1 cellular context compared by ENCODE assay signal in genomic region chr14:104286086-104286485, GRCh38.
TF ChIP-seq lines count a peak whose summit lies in the region.

No MANE protein-coding gene starts in this region.

TF ChIP-seq in H1, 55 proteins besides CTCF, POLR2A, EP300 and RAD21:
- TF ChIP-seq CHD7 (IDR thresholded peaks at IDR 0.05; ENCODE audit: insufficient replicate concordance, low read length) = no peak
- no peak for TF ChIP-seq SP2 (IDR thresholded peaks at IDR 0.05; ENCODE audit: low read length)
- TF ChIP-seq NANOG (IDR thresholded peaks at IDR 0.05; ENCODE audit: insufficient read depth, low read depth, low read length, poor library complexity, severe bottlenecking) = no peak
- TF ChIP-seq, protein P1, sequence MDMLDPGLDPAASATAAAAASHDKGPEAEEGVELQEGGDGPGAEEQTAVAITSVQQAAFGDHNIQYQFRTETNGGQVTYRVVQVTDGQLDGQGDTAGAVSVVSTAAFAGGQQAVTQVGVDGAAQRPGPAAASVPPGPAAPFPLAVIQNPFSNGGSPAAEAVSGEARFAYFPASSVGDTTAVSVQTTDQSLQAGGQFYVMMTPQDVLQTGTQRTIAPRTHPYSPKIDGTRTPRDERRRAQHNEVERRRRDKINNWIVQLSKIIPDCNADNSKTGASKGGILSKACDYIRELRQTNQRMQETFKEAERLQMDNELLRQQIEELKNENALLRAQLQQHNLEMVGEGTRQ (IDR thresholded peaks at IDR 0.05; ENCODE audit: low read length) = no peak
- TF ChIP-seq TBP (IDR thresholded peaks at IDR 0.05; ENCODE audit: low read depth, low read length) = no peak
- no peak for TF ChIP-seq TEAD4 (IDR thresholded peaks at IDR 0.05; ENCODE audit: low read depth, low read length)
- TF ChIP-seq RNF2 (IDR thresholded peaks at IDR 0.05; ENCODE audit: borderline replicate concordance, low read depth, low read length, missing control alignments, poor library complexity, severe bottlenecking) = no peak
- TF ChIP-seq HDAC6 (IDR thresholded peaks at IDR 0.05; ENCODE audit: low read depth, low read length) = no peak
- no peak for TF ChIP-seq RBBP5 (IDR thresholded peaks at IDR 0.05; ENCODE audit: borderline replicate concordance, low read depth, low read length)
- no peak for TF ChIP-seq SRF (IDR thresholded peaks at IDR 0.05; ENCODE audit: low read depth, low read length)
- no peak for TF ChIP-seq JUND (IDR thresholded peaks at IDR 0.05; ENCODE audit: low read length)
- TF ChIP-seq CBX5 (IDR thresholded peaks at IDR 0.05; ENCODE audit: low read depth, low read length) = no peak
- no peak for TF ChIP-seq CREB1 (IDR thresholded peaks at IDR 0.05)
TF ChIP-seq in H1: peak in this region for 0.
